In genomic region chr21:26850116-26850643, GRCh38 we compare ENCODE assay signal across 7 cellular contexts.
A peak's percentile ranks its signal among the peaks of the same experiment; 100 is the strongest.
DNase-seq lines count a peak whose midpoint lies in the region; ATAC-seq lines count a peak whose summit lies in the region.

No MANE protein-coding gene starts in this region.

- ATAC-seq in GM18511 (IDR thresholded peaks at IDR 0.05; ENCODE audit: unreplicated experiment) (peak; percentile 56), HG02884 (IDR thresholded peaks at IDR 0.05; ENCODE audit: unreplicated experiment) (no peak), HG03025 (IDR thresholded peaks at IDR 0.05; ENCODE audit: low FRiP score, unreplicated experiment) (no peak)

- DNase-seq in NCI-H1694 (lab: John Stamatoyannopoulos, UW) (peak; percentile 85), astrocyte of the hippocampus (ENCODE audit: low read depth, low spot score) (peak; percentile 43), medulla oblongata (ENCODE audit: extremely low spot score) (peak; percentile 80)
- DNase-seq in stimulated activated CD4-positive, alpha-beta T cell treated with anti-CD3 and anti-CD28 coated beads, Interleukin-12 subunit alpha, Interleukin-12 subunit beta, amount 100 ng/mL, for 4 hours = no peak
